Comparison of ENCODE assay signal across 8 cellular contexts in the genomic region with DNA sequence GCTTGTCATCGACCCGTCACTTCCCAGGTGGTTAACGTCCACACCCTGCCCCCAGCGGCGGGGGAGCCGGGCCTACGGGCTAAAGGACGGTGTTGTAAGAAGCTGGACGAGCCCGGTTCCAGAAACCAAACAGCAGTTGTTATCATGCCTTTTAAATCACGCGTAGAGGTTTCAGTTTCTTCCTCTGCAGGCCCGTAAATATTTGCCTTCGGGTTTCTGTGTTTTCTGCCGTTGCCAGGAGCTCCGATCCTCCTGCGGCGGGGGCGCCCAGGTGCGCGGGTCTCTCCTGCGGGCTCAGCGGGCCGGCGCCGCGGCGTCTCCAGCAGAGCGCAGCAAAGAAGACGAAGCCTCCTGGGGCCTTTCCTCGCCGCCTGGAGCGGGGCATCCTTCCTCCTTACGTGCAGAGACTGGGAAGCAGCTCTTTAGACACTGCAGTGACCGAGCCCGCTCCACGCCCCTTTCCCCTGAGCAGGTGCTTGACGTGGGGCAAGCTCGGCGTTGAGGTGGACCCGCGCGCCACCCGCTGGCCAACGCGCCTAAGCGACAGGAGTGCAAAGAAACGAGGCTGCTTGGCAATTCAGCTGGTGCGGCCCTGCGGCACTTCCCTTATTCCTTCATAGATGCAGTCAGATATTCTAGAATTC. TPM values are rescaled to one million over a fixed set of nuclear protein-coding genes. Genes with fewer than 3 reads are reported as not detected.
DNase-seq lines count a peak whose midpoint lies in the region; ATAC-seq, FAIRE-seq and TF ChIP-seq lines count a peak whose summit lies in the region.

No MANE protein-coding gene starts in this region.

- no peaks in the 10 kb centered on the region for H3K4me1 Mint-ChIP-seq in central memory CD8-positive, alpha-beta T cell

- H3K27me3 Mint-ChIP-seq in central memory CD8-positive, alpha-beta T cell = peaks cover 41% of the 10 kb centered on the region

- H3K9ac ChIP-seq in kidney (ENCODE audit: low read length in 2 of 2) = peak overlapping the region in 1 of 2 donors; percentile 46

- DNase-seq in A673 (ENCODE audit: low spot score) (peak; percentile 56), NCI-H2196 (lab: John Stamatoyannopoulos, UW; ENCODE audit: unreplicated experiment) (peak; percentile 82), kidney (peak; percentile 93)
- DNase-seq in activated CD4-positive, CD25-positive, alpha-beta regulatory T cell treated with anti-CD3 and anti-CD28 coated beads, Interleukin-2, amount 50 U/mL, for 16 hours (ENCODE audit: low read depth, low spot score) = peak; percentile 33
- DNase-seq in central memory CD8-positive, alpha-beta T cell (ENCODE audit: low spot score in 2 of 2) = peak; percentile 49 to 50
- peak; percentile 84 for DNase-seq in stimulated activated CD4-positive, alpha-beta T cell treated with anti-CD3 and anti-CD28 coated beads, Interleukin-15, amount 100 ng/mL, for 24 hours

- H3K9me3 ChIP-seq in A673 (ENCODE audit: low read depth, low read length, poor library complexity, severe bottlenecking) (no peaks in the 10 kb centered on the region), kidney (ENCODE audit: control insufficient read depth in 1 of 2, low read length in 2 of 2) (no peaks in the 10 kb centered on the region)

- no peaks in the 10 kb centered on the region for H3K9me3 Mint-ChIP-seq in central memory CD8-positive, alpha-beta T cell

- POLR2A ChIA-PET in A673 (lab: Charles Lee; ENCODE audit: low non-redundant PET) = no interaction called here

- H3K36me3 Mint-ChIP-seq in central memory CD8-positive, alpha-beta T cell (ENCODE audit: insufficient read depth) = no peaks in the 10 kb centered on the region

- H3K4me3 Mint-ChIP-seq in central memory CD8-positive, alpha-beta T cell = peak overlapping the region; percentile 53

- peaks cover 33% of the 10 kb centered on the region for H3K27me3 ChIP-seq in A673 (replicated peaks; ENCODE audit: insufficient read depth, low read depth, low read length, poor library complexity)

- ATAC-seq in GM18868 (IDR thresholded peaks at IDR 0.05; ENCODE audit: unreplicated experiment) = peak; percentile 95
- ATAC-seq in HG03108 (IDR thresholded peaks at IDR 0.05; ENCODE audit: unreplicated experiment) = peak; percentile 90
- peak; percentile 89 for ATAC-seq in central memory CD8-positive, alpha-beta T cell (replicated peaks; ENCODE audit: extremely low read depth, poor library complexity, severe bottlenecking)

- peak; percentile 62 for FAIRE-seq in kidney (lab: Jason Lieb, UNC)

- H3K4me1 ChIP-seq in A673 (ENCODE audit: insufficient read depth, low read length, poor library complexity, severe bottlenecking) (no peaks in the 10 kb centered on the region), kidney (ENCODE audit: control insufficient read depth in 1 of 2, insufficient read depth in 1 of 2, low read depth in 1 of 2, low read length in 2 of 2) (no peaks in the 10 kb centered on the region)

- BruUV-seq in A673 (replicated peaks; lab: Mats Ljungman, UMichigan) = no TSS peak

- CTCF ChIA-PET in A673 (lab: Charles Lee) = interaction anchor here (0.6 to 1.0 kb wide), 2 partner anchors 15 to 545 kb away, joined by 3 to 5 read pairs; no protein-coding TSS in a partner anchor

- H3K27ac Mint-ChIP-seq in central memory CD8-positive, alpha-beta T cell (ENCODE audit: low read depth) = peak overlapping the region; percentile 12

- H3K4me3 ChIP-seq in A673 (ENCODE audit: low read depth, low read length, poor library complexity, severe bottlenecking) (peak overlapping the region; percentile 39), kidney (ENCODE audit: low read length in 2 of 2) (peak overlapping the region; percentile 25 to 55)

- intact Hi-C loops in A673 (cut with micrococcal nuclease; ENCODE audit: unreplicated experiment) (loop anchor here (1.0 to 5.0 kb wide), 2 partner anchors 543 to 700 kb away; no protein-coding TSS in a partner anchor), kidney (cut with DNase I) (no loop called here)

- TF ChIP-seq CTCF in A673 (conservative IDR thresholded peaks at IDR 0.05; ENCODE audit: low read depth, low read length) = peak; percentile 70
- TF ChIP-seq CTCF in kidney (IDR thresholded peaks at IDR 0.05; ENCODE audit: borderline replicate concordance, extremely low read depth, insufficient read depth) = peak; percentile 76

- H3K27ac ChIP-seq in A673 (ENCODE audit: low read depth, low read length, poor library complexity, severe bottlenecking) (no peak overlapping the region), kidney (ENCODE audit: low read depth in 2 of 2, low read length in 2 of 2) (no peak overlapping the region)

- H3K36me3 ChIP-seq in A673 (ENCODE audit: insufficient read depth, low read length, poor library complexity, severe bottlenecking) (no peaks in the 10 kb centered on the region), kidney (ENCODE audit: control insufficient read depth in 1 of 2, insufficient read depth in 2 of 2, low read length in 2 of 2) (no peaks in the 10 kb centered on the region)

RNA-seq across cellular contexts. Expression of a gene that starts 21.8 kb away (rescaled TPM):
- total RNA-seq in A673 (2021) = 61.1 and 66.5 TPM in 2 replicates
- 41.4 TPM for total RNA-seq in kidney
- 94.4 TPM for polyA plus RNA-seq in kidney (ENCODE audit: insufficient read depth, low read depth, low replicate concordance)

Comparison
In these comparisons a context has a peak if more than half of its experiments do, and no peak if none do; other contexts are left out.
1. DNase-seq: peak in every context shown above with its lines; median percentile 93 in kidney; 84 in stimulated activated CD4-positive, alpha-beta T cell treated with anti-CD3 and anti-CD28 coated beads, Interleukin-15, amount 100 ng/mL, for 24 hours; 82 in NCI-H2196; 56 in A673; 50 in central memory CD8-positive, alpha-beta T cell; 33 in activated CD4-positive, CD25-positive, alpha-beta regulatory T cell treated with anti-CD3 and anti-CD28 coated beads, Interleukin-2, amount 50 U/mL, for 16 hours.